ENCODE assay signal across 8 cellular contexts in the genomic region with DNA sequence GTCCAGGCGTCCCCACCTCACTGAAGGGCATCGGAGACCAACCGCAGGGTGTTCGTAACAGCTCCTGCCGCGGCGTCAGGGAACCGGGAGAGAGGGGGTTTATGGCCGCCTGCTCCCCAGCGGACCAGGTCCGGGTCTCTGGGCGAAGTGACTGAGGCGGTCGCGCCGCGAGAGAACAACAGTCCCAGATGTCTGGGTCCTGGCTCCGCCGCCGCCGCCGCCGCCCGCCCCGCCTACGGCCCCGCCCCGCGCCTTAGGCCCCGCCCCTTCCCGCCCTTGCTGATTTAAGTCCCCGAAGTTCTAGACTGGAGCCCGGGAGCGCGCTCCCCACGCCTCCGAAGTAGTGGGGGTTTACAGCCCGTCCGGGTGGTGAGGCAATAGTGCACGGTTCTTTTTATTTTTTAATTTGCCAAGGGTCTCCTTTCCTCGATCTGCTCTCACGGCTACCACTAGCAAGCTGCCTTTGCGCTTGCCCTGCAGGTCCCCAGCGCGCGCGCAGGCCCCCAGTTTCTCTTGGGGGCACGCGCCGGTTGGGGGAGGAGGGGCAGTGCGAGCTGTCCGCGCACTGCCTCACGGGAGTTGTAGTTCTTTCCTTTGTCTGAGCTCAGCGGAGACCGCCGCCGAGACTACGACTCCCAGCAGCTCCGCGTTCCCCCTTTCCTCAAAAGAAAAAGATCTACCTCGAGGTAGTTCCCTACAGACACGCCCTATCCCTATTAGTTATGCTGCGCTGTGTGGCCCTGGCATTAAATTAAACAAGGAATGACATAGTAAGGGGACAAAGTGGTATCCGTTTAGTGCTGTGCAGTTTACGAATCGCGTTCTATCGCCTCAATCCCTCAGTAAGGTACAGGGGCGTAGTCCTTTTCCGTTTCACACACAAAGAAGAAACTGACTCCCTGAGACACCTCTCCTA. TPM values are rescaled to one million over a fixed set of nuclear protein-coding genes. Genes with fewer than 3 reads are reported as not detected.
A peak's percentile ranks its signal among the peaks of the same experiment; 100 is the strongest.
DNase-seq lines count a peak whose midpoint lies in the region; ATAC-seq and TF ChIP-seq lines count a peak whose summit lies in the region.

TSS of gene PGM2L1 (minus strand) at position 190 of the 916 bp plus-strand sequence. CDS start 272 bp downstream, outside the sequence.

- peak within 1 kb of the TSS; percentile 86 for H3K27ac ChIP-seq in endodermal cell (ENCODE audit: low read depth, low read length)
- peak within 1 kb of the TSS; percentile 19 for H3K27ac ChIP-seq in mesendoderm (ENCODE audit: low read depth, low read length)

- H3K9ac ChIP-seq in endodermal cell (ENCODE audit: extremely low read depth, low read length, poor library complexity, severe bottlenecking) = peak within 1 kb of the TSS; percentile 77
- peak within 1 kb of the TSS; percentile 93 for H3K9ac ChIP-seq in mesendoderm (ENCODE audit: low read length)

- DNase-seq in Caki2 (ENCODE audit: low read depth) = peak; percentile 94
- DNase-seq in HUDEP-2 (lab: John Stamatoyannopoulos, UW; ENCODE audit: unreplicated experiment in 76 of 76) = peak; percentile 35 to 97 (median 88)
- DNase-seq in NOMO-1 treated with dmso at 0.1 percent for 144 hours (lab: John Stamatoyannopoulos, UW; ENCODE audit: unreplicated experiment) = peak; percentile 94
- peak; percentile 89 for DNase-seq in activated CD8-positive, alpha-beta memory T cell treated with anti-CD3 and anti-CD28 coated beads, Interleukin-2, amount 50 U/mL, for 1 hour (ENCODE audit: extremely low read depth)
- peak; percentile 96 for DNase-seq in endodermal cell
- peak; percentile 97 for DNase-seq in mesendoderm
- peak; percentile 88 for DNase-seq in stimulated activated CD8-positive, alpha-beta memory T cell treated with anti-CD3 and anti-CD28 coated beads, Interleukin-12 subunit alpha, Interleukin-12 subunit beta, amount 100 ng/mL, for 4 hours (ENCODE audit: low read depth)

- no peak within 1 kb of the TSS for H2BK5ac ChIP-seq in mesendoderm (ENCODE audit: low read length)

- H3K4me2 ChIP-seq in mesendoderm (ENCODE audit: low read length) = peak within 1 kb of the TSS; percentile 99

- H3K9me3 Mint-ChIP-seq in endodermal cell = no peaks in the 10 kb centered on the region

- peak within 1 kb of the TSS; percentile 98 for H3K4me3 Mint-ChIP-seq in endodermal cell

- peak within 1 kb of the TSS; percentile 100 for H3K27ac Mint-ChIP-seq in endodermal cell

- no peaks in the 10 kb centered on the region for H3K79me2 ChIP-seq in mesendoderm (ENCODE audit: control insufficient read depth, insufficient read depth, low read length)

- no peaks in the 10 kb centered on the region for H3K9me3 ChIP-seq in endodermal cell (ENCODE audit: control insufficient read depth, low read length)

- H3K4me1 ChIP-seq in endodermal cell (ENCODE audit: control insufficient read depth, insufficient read depth, low read length) = no peaks in the 10 kb centered on the region
- H3K4me1 ChIP-seq in mesendoderm (ENCODE audit: control insufficient read depth, low read depth, low read length) = no peaks in the 10 kb centered on the region

- peak within 1 kb of the TSS; percentile 40 for H3K4ac ChIP-seq in mesendoderm (ENCODE audit: low read depth, low read length)

- H3K23ac ChIP-seq in mesendoderm (ENCODE audit: low read length) = peak within 1 kb of the TSS; percentile 95

- H3K18ac ChIP-seq in mesendoderm (ENCODE audit: low read length) = peak within 1 kb of the TSS; percentile 42

- 1 to 8% methylated on average over 16 to 71 of the region's 71 CpGs for WGBS in endodermal cell (ENCODE audit: insufficient coverage in 1 of 2, insufficient read length in 1 of 2), 2 experiments
- no CpG with 5 or more reads among the region's 71 CpGs for WGBS in mesendoderm (ENCODE audit: extremely low coverage, insufficient coverage, low lambda C conversion rate)

- no peak within 1 kb of the TSS for H4K8ac ChIP-seq in mesendoderm (ENCODE audit: low read depth, low read length)

- in situ Hi-C loops in Caki2 (cut with HindIII; ENCODE audit: low pct_unique_long_range_greater_than_20kb, low sequenced_read_pairs) = no loop called here

- no peak within 1 kb of the TSS for H2AK5ac ChIP-seq in mesendoderm (ENCODE audit: low read length)

- no peaks in the 10 kb centered on the region for H3K27me3 ChIP-seq in endodermal cell (ENCODE audit: control insufficient read depth, insufficient read depth, low read length, poor library complexity, severe bottlenecking)
- no peaks in the 10 kb centered on the region for H3K27me3 ChIP-seq in mesendoderm (ENCODE audit: insufficient read depth, low read length, poor library complexity)

- H3K36me3 ChIP-seq in endodermal cell (ENCODE audit: control insufficient read depth, insufficient read depth, low read length) = no peaks in the 10 kb centered on the region
- H3K36me3 ChIP-seq in mesendoderm (ENCODE audit: control insufficient read depth, insufficient read depth, low read length) = no peaks in the 10 kb centered on the region

- peak; percentile 92 for ATAC-seq in GM21390 (IDR thresholded peaks at IDR 0.05; ENCODE audit: unreplicated experiment)

- TF ChIP-seq CTCF in endodermal cell (conservative IDR thresholded peaks at IDR 0.05) = no peak

- peak within 1 kb of the TSS; percentile 85 for H3K4me3 ChIP-seq in endodermal cell (ENCODE audit: low read length)
- peak within 1 kb of the TSS; percentile 91 for H3K4me3 ChIP-seq in mesendoderm (ENCODE audit: low read length)

- H3K4me1 Mint-ChIP-seq in endodermal cell = peaks cover 2% of the 10 kb centered on the region

- no peaks in the 10 kb centered on the region for H3K27me3 Mint-ChIP-seq in endodermal cell (ENCODE audit: insufficient read depth)

- no peak within 1 kb of the TSS for H2BK120ac ChIP-seq in mesendoderm (ENCODE audit: low read depth, low read length)

- H4K5ac ChIP-seq in mesendoderm (ENCODE audit: low read length) = peak within 1 kb of the TSS; percentile 35

- H3K36me3 Mint-ChIP-seq in endodermal cell (ENCODE audit: low read depth) = peaks cover 2% of the 10 kb centered on the region

- H2BK15ac ChIP-seq in mesendoderm (replicated peaks; ENCODE audit: low read depth) = no peak within 1 kb of the TSS

- H3K56ac ChIP-seq in mesendoderm (ENCODE audit: low read length) = peak within 1 kb of the TSS; percentile 96

- H3K79me1 ChIP-seq in mesendoderm (ENCODE audit: low read length) = no peaks in the 10 kb centered on the region

RNA-seq across cellular contexts. Expression of gene PGM2L1, which starts in this region (rescaled TPM):
- 0.17 and 0.26 TPM in 2 replicates for total RNA-seq in Caki2 (2014; rRNA removed; shearing (Covaris generic); ENCODE audit: low replicate concordance)
- 10 to 100 TPM; 12.0 to 16.1 TPM for total RNA-seq in endodermal cell
- 11.1 TPM for polyA plus RNA-seq in endodermal cell (2013, experiment 1 of 2)
- polyA plus RNA-seq in endodermal cell (2013, experiment 2 of 2) = 11.6 TPM
- polyA plus RNA-seq in mesendoderm (2013, experiment 1 of 2) = 12.0 TPM
- 12.1 TPM for polyA plus RNA-seq in mesendoderm (2013, experiment 2 of 2)

Comparison
In these comparisons a context has a peak if more than half of its experiments do, and no peak if none do; other contexts are left out.
1. Peak in every context shown above with its lines: DNase-seq, ATAC-seq, H3K4me3 ChIP-seq and H3K27ac ChIP-seq.
2. RNA of gene PGM2L1 (total RNA-seq): 12.0 to 16.1 TPM in endodermal cell; 0.17 to 0.26 TPM in Caki2; every median in the first group is over 10 times any median in the second.
3. Peak in DNase-seq in Caki2; RNA of the gene not detected or under 1 TPM.